ENCODE assay signal across 27 cellular contexts in genomic region chr4:108004646-108005045, GRCh38.
"Had no signal": no experiment of that assay in that cellular context is flagged by ENCODE, and none has a peak within 500 bp of the region (broad histone marks: within the 10 kb centered on the region; RNA-seq: fewer than 3 reads in every experiment).

No MANE protein-coding gene starts in this region.

- H3K4me3 Mint-ChIP-seq: activated CD8-positive, alpha-beta T cell treated with anti-CD3 and anti-CD28 coated beads, Interleukin-2, amount 10 ng/mL, durations not matched to agents 7 days and 5 days; activated naive CD4-positive, alpha-beta T cell treated with anti-CD3 and anti-CD28 coated beads, Interleukin-2, amount 10 ng/mL, durations not matched to agents 7 days and 5 days; activated naive CD8-positive, alpha-beta T cell treated with anti-CD3 and anti-CD28 coated beads for 36 hours; activated T-cell treated with anti-CD3 and anti-CD28 coated beads, Interleukin-2, amount 50 U/mL, for 24 hours; IgD-negative memory B cell had no signal

- H3K27me3 ChIP-seq: brain microvascular endothelial cell, cardiac muscle cell, SJCRH30 had no signal

- H3K27me3 Mint-ChIP-seq: activated naive CD4-positive, alpha-beta T cell treated with anti-CD3 and anti-CD28 coated beads, Interleukin-2, amount 10 ng/mL, durations not matched to agents 7 days and 5 days; activated naive CD8-positive, alpha-beta T cell treated with anti-CD3 and anti-CD28 coated beads for 36 hours; activated T-cell treated with anti-CD3 and anti-CD28 coated beads, Interleukin-2, amount 50 U/mL, for 24 hours; IgD-negative memory B cell had no signal

- H3K4me1 ChIP-seq: SJCRH30 had no signal

- H3K9me3 ChIP-seq: SJCRH30, SK-N-SH had no signal

- H3K9me3 Mint-ChIP-seq: activated naive CD4-positive, alpha-beta T cell treated with anti-CD3 and anti-CD28 coated beads, Interleukin-2, amount 10 ng/mL, durations not matched to agents 7 days and 5 days; activated T-cell treated with anti-CD3 and anti-CD28 coated beads, Interleukin-2, amount 50 U/mL, for 24 hours had no signal

- H3K27ac Mint-ChIP-seq: activated CD8-positive, alpha-beta T cell treated with anti-CD3 and anti-CD28 coated beads, Interleukin-2, amount 10 ng/mL, durations not matched to agents 7 days and 5 days; activated naive CD4-positive, alpha-beta T cell treated with anti-CD3 and anti-CD28 coated beads, Interleukin-2, amount 10 ng/mL, durations not matched to agents 7 days and 5 days; activated naive CD8-positive, alpha-beta T cell treated with anti-CD3 and anti-CD28 coated beads for 36 hours had no signal

- DNase-seq: activated CD4-positive, alpha-beta T cell treated with anti-CD3 and anti-CD28 coated beads for 4 hours; activated CD8-positive, alpha-beta memory T cell treated with anti-CD3 and anti-CD28 coated beads, Interleukin-2, amount 50 U/mL, for 48 hours; activated CD8-positive, alpha-beta T cell treated with anti-CD3 and anti-CD28 coated beads, Interleukin-2, amount 10 ng/mL, durations not matched to agents 7 days and 5 days; activated gamma-delta T cell; activated naive CD4-positive, alpha-beta T cell treated with anti-CD3 and anti-CD28 coated beads, Interleukin-2, amount 10 ng/mL, durations not matched to agents 7 days and 5 days; activated naive CD8-positive, alpha-beta T cell treated with anti-CD3 and anti-CD28 coated beads for 36 hours; activated T-cell treated with anti-CD3 and anti-CD28 coated beads, Interleukin-2, amount 50 U/mL, for 24 hours; brain microvascular endothelial cell; KG1; NCI-H1092; NCI-H1417; NCI-H1930; NCI-H345; NCI-H510A; NCI-H526 treated with DMSO at 0.1 percent for 48 hours; NK-92 treated with Interleukin-12 subunit alpha and Interleukin-12 subunit beta, amount 100 ng/mL, for 24 hours; OCI-M1; RPMI8226; SJCRH30; SK-N-SH; T-helper 1 cell; WERI-Rb-1 had no signal

- H3K9ac ChIP-seq: SK-N-SH had no signal

- H3K27ac ChIP-seq: brain microvascular endothelial cell, cardiac muscle cell, SJCRH30, WERI-Rb-1 had no signal

- H3K36me3 ChIP-seq: brain microvascular endothelial cell, cardiac muscle cell had no signal

- ATAC-seq: activated CD4-positive, CD25-positive, alpha-beta regulatory T cell treated with anti-CD3 and anti-CD28 coated beads, Interleukin-2, amount 50 U/mL, for 24 hours; activated CD8-positive, alpha-beta T cell treated with anti-CD3 and anti-CD28 coated beads, Interleukin-2, amount 10 ng/mL, durations not matched to agents 7 days and 5 days; Panc1; Right ventricle myocardium inferior had no signal

- H3K4me3 ChIP-seq: cardiac muscle cell, SJCRH30 had no signal
